10 cellular contexts compared by ENCODE assay signal in the genomic region with DNA sequence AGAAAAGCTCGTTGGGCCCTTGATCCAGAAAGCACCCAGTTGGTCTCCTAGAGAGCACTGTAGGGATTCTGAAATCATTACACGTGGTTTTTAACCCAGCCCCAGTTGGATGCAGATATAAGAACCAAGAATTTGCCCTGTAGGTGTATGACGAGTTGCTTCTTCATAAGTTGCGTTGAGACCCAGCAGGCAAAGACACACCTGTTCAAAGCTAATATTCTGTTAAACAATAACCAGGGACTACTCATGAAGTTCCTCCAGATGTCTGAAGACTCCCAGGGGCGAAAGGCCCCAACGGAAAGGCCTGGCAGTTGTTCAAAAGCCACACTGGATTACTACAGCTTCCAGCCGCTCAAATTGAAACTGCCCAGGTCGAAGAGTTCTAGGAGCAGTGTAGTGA.
A peak's percentile ranks its signal among the peaks of the same experiment; 100 is the strongest.
DNase-seq lines count a peak whose midpoint lies in the region; ATAC-seq and TF ChIP-seq lines count a peak whose summit lies in the region.
"Had no signal": no experiment of that assay in that cellular context is flagged by ENCODE, and none has a peak within 500 bp of the region (broad histone marks: within the 10 kb centered on the region; RNA-seq: fewer than 3 reads in every experiment).

No MANE protein-coding gene starts in this region.

- WGBS in heart right ventricle, 2 donors: 50 to 58% methylated on average over 8 of the region's 8 CpGs

- no peaks in the 10 kb centered on the region for H3K4me1 ChIP-seq in RWPE2 (ENCODE audit: insufficient read depth, poor library complexity, severe bottlenecking)
- peaks cover 0 to 20% (median 6%) of the 10 kb centered on the region in 9 donors for H3K4me1 ChIP-seq in heart right ventricle

- intact Hi-C loops in heart right ventricle (cut with DNase I): loop anchor here in 1 of 10 donors (5.0 kb wide), 1 partner anchor 71 kb away; no protein-coding TSS in a partner anchor

- no peak for TF ChIP-seq CTCF in RWPE2 (IDR thresholded peaks at IDR 0.05; ENCODE audit: poor library complexity, severe bottlenecking)
- no peak for TF ChIP-seq CTCF in GM10266 (IDR thresholded peaks at IDR 0.05; ENCODE audit: control insufficient read depth, insufficient read depth, low read depth, missing control alignments)
- no peak for TF ChIP-seq CTCF in heart right ventricle (IDR thresholded peaks at IDR 0.05)

- H3K4me3 ChIP-seq in RWPE2 (ENCODE audit: severe bottlenecking): no peak overlapping the region
- no peak overlapping the region for H3K4me3 ChIP-seq in heart right ventricle

- no peaks in the 10 kb centered on the region for H3K9me3 ChIP-seq in RWPE2 (ENCODE audit: severe bottlenecking)
- H3K9me3 ChIP-seq in heart right ventricle: peaks cover 0 to 4% (median 0%) of the 10 kb centered on the region in 11 donors

- H3K27ac ChIP-seq in RWPE2 (ENCODE audit: poor library complexity, severe bottlenecking) (no peak overlapping the region), heart right ventricle (peak overlapping the region in 4 of 10 donors; percentile 36 to 77 (median 74))

- H3K36me3 ChIP-seq in RWPE2 (ENCODE audit: low read depth) (no peaks in the 10 kb centered on the region), heart right ventricle (no peaks in the 10 kb centered on the region)

- ATAC-seq in GM19395 (IDR thresholded peaks at IDR 0.05; ENCODE audit: unreplicated experiment) (peak; percentile 96), HG03045 (IDR thresholded peaks at IDR 0.05; ENCODE audit: unreplicated experiment) (peak; percentile 79), RWPE2 (ENCODE audit: low read depth) (peak; percentile 58; the same call in 1 of the 3 replicates), heart right ventricle (no peak)

- peak; percentile 71 for DNase-seq in DMS53 (lab: John Stamatoyannopoulos, UW)
- DNase-seq in RWPE2 (ENCODE audit: low spot score): no peak
- no peak for DNase-seq in GM10266 (ENCODE audit: extremely low spot score)
- DNase-seq in Ammon's horn (ENCODE audit: low spot score): no peak
- DNase-seq in heart right ventricle: no peak
- DNase-seq in cerebellar cortex (ENCODE audit: low spot score): no peak
- DNase-seq: activated CD4-positive, alpha-beta memory T cell treated with anti-CD3 and anti-CD28 coated beads, Interleukin-2, amount 10 ng/mL, durations not matched to agents 7 days and 5 days; NCI-H82 had no signal

- no peaks in the 10 kb centered on the region for H3K27me3 ChIP-seq in RWPE2 (ENCODE audit: insufficient read depth, poor library complexity, severe bottlenecking)
- H3K27me3 ChIP-seq in heart right ventricle: no peaks in the 10 kb centered on the region

Comparison
In these comparisons a context has a peak if more than half of its experiments do, and no peak if none do; other contexts are left out.
1. ATAC-seq: peak in GM19395 (single experiment), HG03045 (single experiment) and RWPE2 (single experiment); none in heart right ventricle (0 of 8).